13 cellular contexts compared by ENCODE assay signal in the genomic region with DNA sequence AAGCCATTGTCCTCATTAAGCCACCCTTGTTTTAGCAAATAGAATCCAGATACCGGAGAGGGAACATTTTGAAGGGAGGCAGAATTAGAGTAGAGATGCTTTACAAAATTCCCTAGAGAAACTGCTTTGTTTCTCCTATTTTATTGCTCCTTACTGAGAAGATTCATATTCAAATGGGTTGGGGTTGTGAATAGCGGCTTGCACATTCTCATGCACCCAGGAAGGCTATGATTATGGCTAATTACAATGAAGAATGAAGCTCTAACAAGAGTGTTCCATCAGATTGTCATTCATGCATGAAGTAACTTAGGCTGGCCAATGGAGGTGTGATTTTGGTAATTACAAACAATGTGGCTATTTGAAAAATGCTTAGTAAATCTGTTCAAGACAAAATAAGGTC.
DNase-seq lines count a peak whose midpoint lies in the region; ATAC-seq and TF ChIP-seq lines count a peak whose summit lies in the region.
"Had no signal": no experiment of that assay in that cellular context is flagged by ENCODE, and none has a peak within 500 bp of the region (broad histone marks: within the 10 kb centered on the region; RNA-seq: fewer than 3 reads in every experiment).

No MANE protein-coding gene starts in this region.

- POLR2A ChIA-PET in PC-3 (lab: Charles Lee; ENCODE audit: unreplicated experiment), result interaction anchor here (0.5 kb wide), 1 partner anchor 340 kb away, joined by 3 read pairs; no protein-coding TSS in a partner anchor

- no peaks in the 10 kb centered on the region for H3F3A ChIP-seq in PC-3 (ENCODE audit: low read length, unreplicated experiment)

- ATAC-seq in PC-3 (no peak), HG02884 (IDR thresholded peaks at IDR 0.05; ENCODE audit: unreplicated experiment) (no peak), T-helper 17 cell (no peak), GM21529 (IDR thresholded peaks at IDR 0.05; ENCODE audit: unreplicated experiment) (no peak)

- BruUV-seq in PC-3 (replicated peaks; lab: Mats Ljungman, UMichigan), result no TSS peak

- no peak overlapping the region for H3K27ac ChIP-seq in BLaER1 treated with 17β-estradiol and CSF1 and Interleukin-3, amounts not matched to agents 10 nM and 100 nM
- H3K27ac ChIP-seq in PC-3 (ENCODE audit: low read length) (no peak overlapping the region), osteoblast (ENCODE audit: low read depth, low read length) (no peak overlapping the region)

- CTCF ChIA-PET in PC-3 (lab: Charles Lee), result no interaction called here

- peaks cover 0 to 6% (median 0%) of the 10 kb centered on the region in 11 experiments; a peak in 5 of 22 replicates for H3K27me3 ChIP-seq in BLaER1 treated with 17β-estradiol and CSF1 and Interleukin-3, amounts not matched to agents 10 nM and 100 nM
- H3K27me3 ChIP-seq in PC-3 (ENCODE audit: low read length) (no peaks in the 10 kb centered on the region), osteoblast (ENCODE audit: insufficient read depth, low read length) (no peaks in the 10 kb centered on the region)
- H3K27me3 ChIP-seq: testis had no signal

- H3K36me3 ChIP-seq in BLaER1 treated with 17β-estradiol and CSF1 and Interleukin-3, amounts not matched to agents 10 nM and 100 nM, result no peaks in the 10 kb centered on the region
- no peaks in the 10 kb centered on the region for H3K36me3 ChIP-seq in PC-3 (ENCODE audit: low read depth, low read length)
- no peaks in the 10 kb centered on the region for H3K36me3 ChIP-seq in osteoblast (ENCODE audit: insufficient read depth, low read length)

- H3K36me3 Mint-ChIP-seq in T-helper 17 cell (ENCODE audit: low read depth), result no peaks in the 10 kb centered on the region

- H3K4me1 ChIP-seq in BLaER1 treated with 17β-estradiol and CSF1 and Interleukin-3, amounts not matched to agents 10 nM and 100 nM, result peaks cover 0 to 14% (median 9%) of the 10 kb centered on the region in 10 experiments; a peak in 13 of 20 replicates
- H3K4me1 ChIP-seq in PC-3 (ENCODE audit: insufficient read depth, low read length) (no peaks in the 10 kb centered on the region), osteoblast (ENCODE audit: insufficient read depth, low read length) (no peaks in the 10 kb centered on the region)
- H3K4me1 ChIP-seq: Caco-2 had no signal

- TF ChIP-seq CTCF in PC-3 (conservative IDR thresholded peaks at IDR 0.05; ENCODE audit: low read depth, low read length), result no peak
- no peak for TF ChIP-seq CTCF in fibroblast of pulmonary artery (IDR thresholded peaks at IDR 0.05; ENCODE audit: low read length, missing control alignments)
- TF ChIP-seq CTCF in osteoblast (IDR thresholded peaks at IDR 0.05; ENCODE audit: extremely low read depth, low read depth, low read length), result no peak

- DNase-seq in PC-3 (no peak), fibroblast of pulmonary artery (ENCODE audit: low read depth) (no peak), osteoblast (ENCODE audit: insufficient read length, low spot score, missing footprints) (no peak), GDM1 (lab: John Stamatoyannopoulos, UW) (no peak), T-helper 17 cell (no peak)
- DNase-seq: activated CD4-positive, alpha-beta memory T cell treated with anti-CD3 and anti-CD28 coated beads, Interleukin-2, amount 10 ng/mL, durations not matched to agents 7 days and 5 days; stimulated activated CD4-positive, alpha-beta T cell treated with anti-CD3 and anti-CD28 coated beads, Interleukin-2, amount 100 ng/mL, for 48 hours had no signal

- H3K9me2 ChIP-seq in PC-3 (replicated peaks; ENCODE audit: low read length), result no peaks in the 10 kb centered on the region

- H3K27me3 Mint-ChIP-seq in T-helper 17 cell, result peaks cover 11% of the 10 kb centered on the region
- H3K27me3 Mint-ChIP-seq: activated CD4-positive, alpha-beta memory T cell treated with anti-CD3 and anti-CD28 coated beads, Interleukin-2, amount 10 ng/mL, durations not matched to agents 7 days and 5 days had no signal

- no peaks in the 10 kb centered on the region for H3K4me1 Mint-ChIP-seq in T-helper 17 cell
- H3K4me1 Mint-ChIP-seq: activated CD4-positive, alpha-beta memory T cell treated with anti-CD3 and anti-CD28 coated beads, Interleukin-2, amount 10 ng/mL, durations not matched to agents 7 days and 5 days had no signal

- H3K9ac ChIP-seq in BLaER1 treated with 17β-estradiol and CSF1 and Interleukin-3, amounts not matched to agents 10 nM and 100 nM, result no peak overlapping the region
- no peak overlapping the region for H3K9ac ChIP-seq in PC-3 (ENCODE audit: low read length)

- peak overlapping the region in 7 of 11 experiments; percentile 7 to 49 (median 25); a peak in 6 of 22 replicates for H3K4me2 ChIP-seq in BLaER1 treated with 17β-estradiol and CSF1 and Interleukin-3, amounts not matched to agents 10 nM and 100 nM
- H3K4me2 ChIP-seq in PC-3 (ENCODE audit: low read length) (peak overlapping the region; percentile 63), osteoblast (ENCODE audit: insufficient read depth, low read length) (peak overlapping the region; percentile 76)

- H3K79me2 ChIP-seq in PC-3 (ENCODE audit: low read length) (no peaks in the 10 kb centered on the region), osteoblast (ENCODE audit: insufficient read depth, low read length) (no peaks in the 10 kb centered on the region)

- no peak overlapping the region for H3K4me3 ChIP-seq in BLaER1 treated with 17β-estradiol and CSF1 and Interleukin-3, amounts not matched to agents 10 nM and 100 nM
- H3K4me3 ChIP-seq in PC-3 (ENCODE audit: low read length), result peak overlapping the region; percentile 50; the same call in 1 of the 2 replicates
- peak overlapping the region; percentile 6 for H3K4me3 ChIP-seq in fibroblast of pulmonary artery (replicated peaks; ENCODE audit: low read depth, low read length)
- H3K4me3 ChIP-seq in osteoblast (ENCODE audit: insufficient read depth, low read length), result peak overlapping the region; percentile 57
- H3K4me3 ChIP-seq: mucosa of descending colon, testis had no signal

- no peak overlapping the region for H3K4me3 Mint-ChIP-seq in T-helper 17 cell
- H3K4me3 Mint-ChIP-seq: activated CD4-positive, alpha-beta memory T cell treated with anti-CD3 and anti-CD28 coated beads, Interleukin-2, amount 10 ng/mL, durations not matched to agents 7 days and 5 days had no signal

- no peak overlapping the region for H3K27ac Mint-ChIP-seq in T-helper 17 cell
- H3K27ac Mint-ChIP-seq: activated CD4-positive, alpha-beta memory T cell treated with anti-CD3 and anti-CD28 coated beads, Interleukin-2, amount 10 ng/mL, durations not matched to agents 7 days and 5 days had no signal

- no peaks in the 10 kb centered on the region for H4K20me1 ChIP-seq in BLaER1 treated with 17β-estradiol and CSF1 and Interleukin-3, amounts not matched to agents 10 nM and 100 nM
- H4K20me1 ChIP-seq in PC-3 (ENCODE audit: low read length), result no peaks in the 10 kb centered on the region
- H4K20me1 ChIP-seq in osteoblast (ENCODE audit: insufficient read depth, low read length), result no peaks in the 10 kb centered on the region

- no peaks in the 10 kb centered on the region for H3K9me3 ChIP-seq in BLaER1 treated with 17β-estradiol and CSF1 and Interleukin-3, amounts not matched to agents 10 nM and 100 nM (replicated peaks in 1 of 11)
- H3K9me3 ChIP-seq in PC-3 (ENCODE audit: low read length) (no peaks in the 10 kb centered on the region), osteoblast (ENCODE audit: low read depth, low read length) (no peaks in the 10 kb centered on the region), T-helper 17 cell (ENCODE audit: control insufficient read depth, low read length, poor library complexity, severe bottlenecking) (no peaks in the 10 kb centered on the region)
- H3K9me3 ChIP-seq: Caco-2, mucosa of descending colon, testis had no signal

- intact Hi-C loops in PC-3 (cut with micrococcal nuclease), result loop anchor here (10.0 kb wide), 2 partner anchors 467 to 557 kb away; a partner anchor contains a TSS

- H2AFZ ChIP-seq in PC-3 (ENCODE audit: low read length) (peak overlapping the region; percentile 70), osteoblast (ENCODE audit: low read length) (peak overlapping the region; percentile 76)

Comparison
In these comparisons a context has a peak if more than half of its experiments do, and no peak if none do; other contexts are left out.
1. H3K4me2 ChIP-seq: peak in every context shown above with its lines; median percentile 76 in osteoblast; 63 in PC-3; 25 in BLaER1 treated with 17β-estradiol and CSF1 and Interleukin-3, amounts not matched to agents 10 nM and 100 nM.
2. H3K4me3 ChIP-seq: peak in PC-3 (single experiment), fibroblast of pulmonary artery (single experiment) and osteoblast (single experiment); none in BLaER1 treated with 17β-estradiol and CSF1 and Interleukin-3, amounts not matched to agents 10 nM and 100 nM (0 of 10).